In the genomic region with DNA sequence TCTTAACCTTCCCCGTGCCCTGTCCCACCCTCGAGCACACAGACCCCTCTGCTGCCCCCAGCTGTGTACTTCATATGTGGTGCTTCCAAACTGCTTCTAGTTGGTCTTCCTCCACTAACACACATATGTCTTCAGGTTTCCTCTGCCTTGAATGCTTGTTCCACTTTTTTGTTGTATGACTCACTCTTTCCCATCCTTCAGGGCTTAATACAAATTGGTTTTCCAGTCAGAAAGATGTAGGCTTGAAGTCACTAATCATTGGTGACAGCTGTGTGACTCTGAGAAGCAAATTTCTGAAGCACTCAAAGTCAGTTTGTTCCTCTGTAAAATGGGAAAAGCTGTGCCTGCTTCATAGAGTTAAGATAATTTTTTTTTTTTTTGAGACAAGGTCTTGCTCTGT, we compare ENCODE assay signal across 15 cellular contexts. TPM values are rescaled to one million over a fixed set of nuclear protein-coding genes. Genes with fewer than 3 reads are reported as not detected.
DNase-seq lines count a peak whose midpoint lies in the region; ATAC-seq, FAIRE-seq and TF ChIP-seq lines count a peak whose summit lies in the region.
"Had no signal": no experiment of that assay in that cellular context is flagged by ENCODE, and none has a peak within 500 bp of the region (broad histone marks: within the 10 kb centered on the region; RNA-seq: fewer than 3 reads in every experiment).

No MANE protein-coding gene starts in this region.

- H3K4me1 Mint-ChIP-seq in activated naive CD8-positive, alpha-beta T cell treated with anti-CD3 and anti-CD28 coated beads, Interleukin-2, amount 50 U/mL, for 24 hours, result peaks cover 23% of the 10 kb centered on the region
- H3K4me1 Mint-ChIP-seq in activated naive CD8-positive, alpha-beta T cell treated with anti-CD3 and anti-CD28 coated beads for 36 hours, result peaks cover 16% of the 10 kb centered on the region
- H3K4me1 Mint-ChIP-seq in endothelial cell (ENCODE audit: unreplicated experiment), result peaks cover 19% of the 10 kb centered on the region

- no peaks in the 10 kb centered on the region for H3K36me3 Mint-ChIP-seq in activated naive CD8-positive, alpha-beta T cell treated with anti-CD3 and anti-CD28 coated beads, Interleukin-2, amount 50 U/mL, for 24 hours (ENCODE audit: low read depth)
- no peaks in the 10 kb centered on the region for H3K36me3 Mint-ChIP-seq in activated naive CD8-positive, alpha-beta T cell treated with anti-CD3 and anti-CD28 coated beads for 36 hours
- H3K36me3 Mint-ChIP-seq in endothelial cell (ENCODE audit: low read depth, unreplicated experiment), result peaks cover 4% of the 10 kb centered on the region

- TF ChIP-seq CTCF in endothelial cell (IDR thresholded peaks at IDR 0.05; ENCODE audit: unreplicated experiment), result no peak

- FAIRE-seq in urothelium cell line (lab: Jason Lieb, UNC), result no peak

- DNase-seq in activated naive CD8-positive, alpha-beta T cell treated with anti-CD3 and anti-CD28 coated beads, Interleukin-2, amount 50 U/mL, for 24 hours, result no peak
- DNase-seq in activated naive CD8-positive, alpha-beta T cell treated with anti-CD3 and anti-CD28 coated beads for 36 hours, result no peak
- DNase-seq in RPMI7951 (ENCODE audit: low read depth) (peak; percentile 84), endothelial cell (ENCODE audit: low spot score) (no peak), urothelium cell line (ENCODE audit: low spot score) (peak; percentile 35), NCI-H510A (lab: John Stamatoyannopoulos, UW) (no peak)
- DNase-seq in stimulated activated CD4-positive, alpha-beta T cell treated with anti-CD3 and anti-CD28 coated beads, Interleukin-4, amount 100 ng/mL, for 4 hours, result no peak
- DNase-seq: activated CD4-positive, alpha-beta T cell treated with anti-CD3 and anti-CD28 coated beads, Interleukin-2, amount 50 U/mL, for 4 hours; activated effector memory CD4-positive, alpha-beta T cell treated with Interleukin-2 at 50 U/mL for 16 hours; erythroblast; MM.1S; posterior cingulate gyrus; stimulated activated CD8-positive, alpha-beta memory T cell treated with anti-CD3 and anti-CD28 coated beads, Interleukin-4, amount 100 ng/mL, for 48 hours had no signal

- no peaks in the 10 kb centered on the region for H3K9me3 Mint-ChIP-seq in activated naive CD8-positive, alpha-beta T cell treated with anti-CD3 and anti-CD28 coated beads, Interleukin-2, amount 50 U/mL, for 24 hours
- H3K9me3 Mint-ChIP-seq in activated naive CD8-positive, alpha-beta T cell treated with anti-CD3 and anti-CD28 coated beads for 36 hours, result no peaks in the 10 kb centered on the region
- H3K9me3 Mint-ChIP-seq in endothelial cell (ENCODE audit: unreplicated experiment), result no peaks in the 10 kb centered on the region
- H3K9me3 Mint-ChIP-seq: central memory CD8-positive, alpha-beta T cell had no signal

- H3K4me3 Mint-ChIP-seq in activated naive CD8-positive, alpha-beta T cell treated with anti-CD3 and anti-CD28 coated beads, Interleukin-2, amount 50 U/mL, for 24 hours, result no peak overlapping the region
- no peak overlapping the region for H3K4me3 Mint-ChIP-seq in activated naive CD8-positive, alpha-beta T cell treated with anti-CD3 and anti-CD28 coated beads for 36 hours
- no peak overlapping the region for H3K4me3 Mint-ChIP-seq in endothelial cell (ENCODE audit: unreplicated experiment)
- H3K4me3 Mint-ChIP-seq: central memory CD8-positive, alpha-beta T cell had no signal

- ATAC-seq in activated naive CD8-positive, alpha-beta T cell treated with anti-CD3 and anti-CD28 coated beads, Interleukin-2, amount 50 U/mL, for 24 hours, result peak; percentile 28
- no peak for ATAC-seq in GM19467 (IDR thresholded peaks at IDR 0.05; ENCODE audit: unreplicated experiment)

- H3K27me3 Mint-ChIP-seq in activated naive CD8-positive, alpha-beta T cell treated with anti-CD3 and anti-CD28 coated beads, Interleukin-2, amount 50 U/mL, for 24 hours, result peaks cover 16% of the 10 kb centered on the region
- H3K27me3 Mint-ChIP-seq in activated naive CD8-positive, alpha-beta T cell treated with anti-CD3 and anti-CD28 coated beads for 36 hours, result peaks cover 18% of the 10 kb centered on the region
- peaks cover 8% of the 10 kb centered on the region for H3K27me3 Mint-ChIP-seq in endothelial cell (ENCODE audit: unreplicated experiment)

- H3K27ac Mint-ChIP-seq in activated naive CD8-positive, alpha-beta T cell treated with anti-CD3 and anti-CD28 coated beads, Interleukin-2, amount 50 U/mL, for 24 hours, result no peak overlapping the region
- H3K27ac Mint-ChIP-seq in activated naive CD8-positive, alpha-beta T cell treated with anti-CD3 and anti-CD28 coated beads for 36 hours, result no peak overlapping the region
- peak overlapping the region; percentile 27 for H3K27ac Mint-ChIP-seq in endothelial cell (ENCODE audit: unreplicated experiment)

RNA-seq across cellular contexts. Expression of a gene that starts 30.7 kb away (rescaled TPM):
- total RNA-seq in activated naive CD8-positive, alpha-beta T cell treated with anti-CD3 and anti-CD28 coated beads for 36 hours, result under 1 TPM; 0.54 to 0.76 TPM
- total RNA-seq in RPMI7951 (2014; rRNA removed; shearing (Covaris generic)), result 30.6 and 34.7 TPM in 2 replicates
- 15.4 TPM for total RNA-seq in endothelial cell (ENCODE audit: unreplicated experiment)

Comparison
In these comparisons a context has a peak if more than half of its experiments do, and no peak if none do; other contexts are left out.
1. DNase-seq: peak in RPMI7951 (single experiment) and urothelium cell line (single experiment); none in activated naive CD8-positive, alpha-beta T cell treated with anti-CD3 and anti-CD28 coated beads, Interleukin-2, amount 50 U/mL, for 24 hours (single experiment), activated naive CD8-positive, alpha-beta T cell treated with anti-CD3 and anti-CD28 coated beads for 36 hours (single experiment), endothelial cell (single experiment), stimulated activated CD4-positive, alpha-beta T cell treated with anti-CD3 and anti-CD28 coated beads, Interleukin-4, amount 100 ng/mL, for 4 hours (0 of 2) and NCI-H510A (single experiment).